8 cellular contexts compared by ENCODE assay signal in the genomic region with DNA sequence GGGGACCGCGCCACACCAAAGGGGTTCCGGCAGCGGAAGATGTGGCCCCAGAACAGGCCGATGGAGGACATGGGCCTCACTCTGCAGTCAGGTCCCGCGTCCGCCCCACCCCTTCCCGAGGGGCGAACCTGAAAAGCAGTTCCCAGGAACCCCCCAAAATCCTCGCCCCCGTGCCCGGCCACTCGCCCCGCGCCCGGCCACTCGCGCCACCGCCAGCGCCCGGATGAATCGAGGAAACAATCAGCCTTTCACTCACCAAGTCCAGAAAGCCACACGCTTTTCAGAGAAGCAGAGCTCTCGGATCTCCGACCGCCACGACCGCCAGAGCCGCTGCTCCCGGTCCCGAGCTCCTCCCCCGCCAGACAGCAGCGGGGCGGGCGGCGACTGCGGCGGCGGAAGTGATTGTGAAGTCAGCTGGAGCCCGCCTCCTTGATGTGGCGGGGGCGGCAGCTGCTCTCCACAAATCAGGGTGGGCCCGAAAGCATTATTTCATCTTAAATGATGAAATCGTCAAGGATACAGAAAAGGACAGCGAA. TPM values are rescaled to one million over a fixed set of nuclear protein-coding genes. Genes with fewer than 3 reads are reported as not detected.
A peak's percentile ranks its signal among the peaks of the same experiment; 100 is the strongest.
DNase-seq lines count a peak whose midpoint lies in the region; ATAC-seq and TF ChIP-seq lines count a peak whose summit lies in the region.

A gene with protein sequence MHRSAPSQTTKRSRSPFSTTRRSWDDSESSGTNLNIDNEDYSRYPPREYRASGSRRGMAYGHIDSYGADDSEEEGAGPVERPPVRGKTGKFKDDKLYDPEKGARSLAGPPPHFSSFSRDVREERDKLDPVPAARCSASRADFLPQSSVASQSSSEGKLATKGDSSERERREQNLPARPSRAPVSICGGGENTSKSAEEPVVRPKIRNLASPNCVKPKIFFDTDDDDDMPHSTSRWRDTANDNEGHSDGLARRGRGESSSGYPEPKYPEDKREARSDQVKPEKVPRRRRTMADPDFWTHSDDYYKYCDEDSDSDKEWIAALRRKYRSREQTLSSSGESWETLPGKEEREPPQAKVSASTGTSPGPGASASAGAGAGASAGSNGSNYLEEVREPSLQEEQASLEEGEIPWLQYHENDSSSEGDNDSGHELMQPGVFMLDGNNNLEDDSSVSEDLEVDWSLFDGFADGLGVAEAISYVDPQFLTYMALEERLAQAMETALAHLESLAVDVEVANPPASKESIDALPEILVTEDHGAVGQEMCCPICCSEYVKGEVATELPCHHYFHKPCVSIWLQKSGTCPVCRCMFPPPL (minus strand): TSS at position 338 of the 536 bp plus-strand sequence. CDS start 2,380 bp downstream, outside the sequence.

- H3K4me1 Mint-ChIP-seq in stimulated activated naive CD8-positive, alpha-beta T cell treated with anti-CD3 and anti-CD28 coated beads, Interleukin-15, amount 100 ng/mL, for 72 hours = peaks cover 38% of the 10 kb centered on the region

- no peaks in the 10 kb centered on the region for H3K9me2 ChIP-seq in neural cell (ENCODE audit: insufficient read depth, low read length)

- no peak for TF ChIP-seq CTCF in fibroblast of villous mesenchyme (IDR thresholded peaks at IDR 0.05; ENCODE audit: insufficient read depth, low read depth, low read length)
- TF ChIP-seq CTCF in neural cell (IDR thresholded peaks at IDR 0.05; ENCODE audit: poor library complexity, severe bottlenecking) = no peak

- in situ Hi-C loops in KBM-7 (cut with MboI; ENCODE audit: low pct_unique_long_range_greater_than_20kb, low sequenced_read_pairs) = no loop called here

- peak within 1 kb of the TSS; percentile 89 for H3K9ac ChIP-seq in neural cell (ENCODE audit: low read length)

- peak within 1 kb of the TSS; percentile 21 for H2AFZ ChIP-seq in neural cell (ENCODE audit: low read depth, low read length)

- TF ChIP-seq RAD21 in neural cell (conservative IDR thresholded peaks at IDR 0.05) = peak; percentile 48

- H3K4me3 ChIP-seq in fibroblast of villous mesenchyme (ENCODE audit: low read depth, low read length) (peak within 1 kb of the TSS; percentile 83), neural cell (ENCODE audit: low read length) (peak within 1 kb of the TSS; percentile 82)

- H3K4me2 ChIP-seq in neural cell (ENCODE audit: low read length) = peak within 1 kb of the TSS; percentile 73

- no peaks in the 10 kb centered on the region for H3F3A ChIP-seq in neural cell (ENCODE audit: insufficient read depth, low read length, poor library complexity, severe bottlenecking)

- H4K20me1 ChIP-seq in neural cell (ENCODE audit: insufficient read depth) = no peaks in the 10 kb centered on the region

- no peaks in the 10 kb centered on the region for H3K27me3 Mint-ChIP-seq in stimulated activated naive CD8-positive, alpha-beta T cell treated with anti-CD3 and anti-CD28 coated beads, Interleukin-15, amount 100 ng/mL, for 72 hours

- H3K4me3 Mint-ChIP-seq in stimulated activated naive CD8-positive, alpha-beta T cell treated with anti-CD3 and anti-CD28 coated beads, Interleukin-15, amount 100 ng/mL, for 72 hours = peak within 1 kb of the TSS; percentile 77 to 87

- no peaks in the 10 kb centered on the region for H3K9me3 ChIP-seq in neural cell (ENCODE audit: low read length)

- DNase-seq in DMS153 (lab: John Stamatoyannopoulos, UW) (peak; percentile 54), KBM-7 (peak; percentile 76), SHP77 (lab: John Stamatoyannopoulos, UW) (peak; percentile 40 to 61), activated gamma-delta T cell treated with Interleukin-2 at 50 U/mL for 16 hours (peak; percentile 62), fibroblast of villous mesenchyme (ENCODE audit: low read depth) (peak; percentile 75)
- peak; percentile 68 to 82 for DNase-seq in stimulated activated naive CD8-positive, alpha-beta T cell treated with anti-CD3 and anti-CD28 coated beads, Interleukin-15, amount 100 ng/mL, for 72 hours

- no peaks in the 10 kb centered on the region for H3K9me3 Mint-ChIP-seq in stimulated activated naive CD8-positive, alpha-beta T cell treated with anti-CD3 and anti-CD28 coated beads, Interleukin-15, amount 100 ng/mL, for 72 hours

- H3K27me3 ChIP-seq in neural cell (ENCODE audit: insufficient read depth, low read depth, low read length) = no peaks in the 10 kb centered on the region

- ATAC-seq in GM21529 (IDR thresholded peaks at IDR 0.05; ENCODE audit: unreplicated experiment) = peak; percentile 91
- peak; percentile 85 for ATAC-seq in stimulated activated naive CD8-positive, alpha-beta T cell treated with anti-CD3 and anti-CD28 coated beads, Interleukin-15, amount 100 ng/mL, for 72 hours

- peak within 1 kb of the TSS; percentile 88 for H3K27ac ChIP-seq in neural cell (ENCODE audit: low read length)

- H3K27ac Mint-ChIP-seq in stimulated activated naive CD8-positive, alpha-beta T cell treated with anti-CD3 and anti-CD28 coated beads, Interleukin-15, amount 100 ng/mL, for 72 hours = peak within 1 kb of the TSS; percentile 96 to 98

- H3K79me2 ChIP-seq in neural cell (replicated peaks; ENCODE audit: insufficient read depth, low read length) = peaks cover 29% of the 10 kb centered on the region

- TF ChIP-seq EP300 in neural cell (conservative IDR thresholded peaks at IDR 0.05; ENCODE audit: poor library complexity, severe bottlenecking) = peak; percentile 43

- no peaks in the 10 kb centered on the region for H3K36me3 ChIP-seq in neural cell (ENCODE audit: insufficient read depth, low read length)

TF ChIP-seq in neural cell, 6 proteins besides CTCF, POLR2A, EP300 and RAD21:
- TF ChIP-seq MXI1 (conservative IDR thresholded peaks at IDR 0.05; ENCODE audit: poor library complexity, severe bottlenecking) (peak; percentile 47), EZH2 (IDR thresholded peaks at IDR 0.05; ENCODE audit: borderline replicate concordance, insufficient read depth, low read length, poor library complexity, severe bottlenecking) (no peak), POLR2AphosphoS5 (IDR thresholded peaks at IDR 0.05) (peak; percentile 93), TAF1 (IDR thresholded peaks at IDR 0.05; ENCODE audit: low read depth) (no peak), SMC3 (conservative IDR thresholded peaks at IDR 0.05; ENCODE audit: poor library complexity) (peak; percentile 50)
- TF ChIP-seq, protein P1, sequence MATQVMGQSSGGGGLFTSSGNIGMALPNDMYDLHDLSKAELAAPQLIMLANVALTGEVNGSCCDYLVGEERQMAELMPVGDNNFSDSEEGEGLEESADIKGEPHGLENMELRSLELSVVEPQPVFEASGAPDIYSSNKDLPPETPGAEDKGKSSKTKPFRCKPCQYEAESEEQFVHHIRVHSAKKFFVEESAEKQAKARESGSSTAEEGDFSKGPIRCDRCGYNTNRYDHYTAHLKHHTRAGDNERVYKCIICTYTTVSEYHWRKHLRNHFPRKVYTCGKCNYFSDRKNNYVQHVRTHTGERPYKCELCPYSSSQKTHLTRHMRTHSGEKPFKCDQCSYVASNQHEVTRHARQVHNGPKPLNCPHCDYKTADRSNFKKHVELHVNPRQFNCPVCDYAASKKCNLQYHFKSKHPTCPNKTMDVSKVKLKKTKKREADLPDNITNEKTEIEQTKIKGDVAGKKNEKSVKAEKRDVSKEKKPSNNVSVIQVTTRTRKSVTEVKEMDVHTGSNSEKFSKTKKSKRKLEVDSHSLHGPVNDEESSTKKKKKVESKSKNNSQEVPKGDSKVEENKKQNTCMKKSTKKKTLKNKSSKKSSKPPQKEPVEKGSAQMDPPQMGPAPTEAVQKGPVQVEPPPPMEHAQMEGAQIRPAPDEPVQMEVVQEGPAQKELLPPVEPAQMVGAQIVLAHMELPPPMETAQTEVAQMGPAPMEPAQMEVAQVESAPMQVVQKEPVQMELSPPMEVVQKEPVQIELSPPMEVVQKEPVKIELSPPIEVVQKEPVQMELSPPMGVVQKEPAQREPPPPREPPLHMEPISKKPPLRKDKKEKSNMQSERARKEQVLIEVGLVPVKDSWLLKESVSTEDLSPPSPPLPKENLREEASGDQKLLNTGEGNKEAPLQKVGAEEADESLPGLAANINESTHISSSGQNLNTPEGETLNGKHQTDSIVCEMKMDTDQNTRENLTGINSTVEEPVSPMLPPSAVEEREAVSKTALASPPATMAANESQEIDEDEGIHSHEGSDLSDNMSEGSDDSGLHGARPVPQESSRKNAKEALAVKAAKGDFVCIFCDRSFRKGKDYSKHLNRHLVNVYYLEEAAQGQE (IDR thresholded peaks at IDR 0.05; ENCODE audit: borderline replicate concordance) = peak; percentile 49

RNA-seq across cellular contexts. Expression of the gene that starts here (rescaled TPM):
- total RNA-seq in fibroblast of villous mesenchyme = 25.4 and 28.1 TPM in 2 replicates
- 214 and 225 TPM in 2 replicates for polyA plus RNA-seq in neural cell
- polyA minus RNA-seq in neural cell = 207 and 208 TPM in 2 replicates

Comparison
In these comparisons a context has a peak if more than half of its experiments do, and no peak if none do; other contexts are left out.
1. Peak in every context shown above with its lines: DNase-seq, ATAC-seq, H3K4me3 ChIP-seq and H3K27ac ChIP-seq.